ENCODE assay signal across 8 cellular contexts in the genomic region with DNA sequence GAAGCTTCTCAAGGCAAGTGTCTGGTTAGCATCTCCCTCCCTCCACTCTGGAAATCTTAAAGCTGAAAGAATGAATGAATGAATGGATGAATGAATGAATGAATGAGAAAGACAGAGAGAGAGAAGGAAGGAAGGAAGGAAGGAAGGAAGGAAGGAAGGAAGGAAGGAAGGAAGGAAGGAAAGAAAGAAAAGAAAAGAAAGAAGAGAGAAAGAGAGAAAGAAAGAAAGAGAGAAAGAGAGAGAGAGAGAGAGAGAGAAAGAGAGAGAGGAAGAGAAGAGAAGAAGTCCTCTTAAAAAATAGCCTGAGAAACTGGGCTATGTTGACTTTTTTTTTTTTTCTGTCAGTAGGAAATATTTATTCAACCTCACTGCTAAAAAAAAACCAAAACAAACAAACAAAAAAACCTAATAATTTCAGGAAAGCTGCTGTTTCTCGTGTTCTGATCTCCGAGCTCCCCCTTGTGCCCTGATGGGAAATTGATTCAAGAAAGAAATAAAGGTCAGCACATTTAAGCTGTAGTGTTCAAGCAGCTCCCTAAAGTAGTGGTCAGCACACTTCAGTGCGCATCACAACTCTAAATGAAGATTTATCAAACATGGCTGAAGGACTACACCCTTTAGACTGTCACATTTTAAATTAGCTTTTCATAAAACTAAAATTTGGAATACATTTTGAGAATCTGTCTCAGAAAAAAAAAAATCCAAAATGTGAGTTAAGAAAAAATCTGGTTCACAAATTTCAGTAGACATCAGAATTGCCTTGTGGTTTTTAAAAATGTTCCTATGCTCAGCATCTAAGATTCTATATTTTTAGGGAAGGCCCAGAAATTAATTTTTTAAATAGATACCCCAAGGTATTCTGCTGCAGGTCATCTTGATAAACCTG.
DNase-seq lines count a peak whose midpoint lies in the region; ATAC-seq and TF ChIP-seq lines count a peak whose summit lies in the region.

No MANE protein-coding gene starts in this region.

- no peaks in the 10 kb centered on the region for H3K27me3 ChIP-seq in Peyer's patch
- no peaks in the 10 kb centered on the region for H3K27me3 ChIP-seq in thyroid gland
- H3K27me3 ChIP-seq in vagina = no peaks in the 10 kb centered on the region

- intact Hi-C loops in thyroid gland (cut with DNase I) (no loop called here), vagina (cut with DNase I) (no loop called here)

- peak; percentile 3 for DNase-seq in activated naive CD8-positive, alpha-beta T cell treated with anti-CD3 and anti-CD28 coated beads, Interleukin-2, amount 50 U/mL, for 24 hours
- DNase-seq in activated naive CD8-positive, alpha-beta T cell treated with anti-CD3 and anti-CD28 coated beads for 36 hours = no peak
- DNase-seq in Peyer's patch (no peak), foreskin melanocyte (peak; percentile 18), thyroid gland (peak; percentile 9 to 23), vagina (ENCODE audit: extremely low spot score in 2 of 2) (no peak)

- H3K9me3 ChIP-seq in Peyer's patch = no peaks in the 10 kb centered on the region
- H3K9me3 ChIP-seq in thyroid gland = no peaks in the 10 kb centered on the region
- H3K9me3 ChIP-seq in vagina = no peaks in the 10 kb centered on the region

- H3K4me3 ChIP-seq in Peyer's patch = no peak overlapping the region
- no peak overlapping the region for H3K4me3 ChIP-seq in thyroid gland (replicated peaks in 1 of 3)
- H3K4me3 ChIP-seq in vagina = no peak overlapping the region

- no peaks in the 10 kb centered on the region for H3K36me3 Mint-ChIP-seq in activated naive CD8-positive, alpha-beta T cell treated with anti-CD3 and anti-CD28 coated beads, Interleukin-2, amount 50 U/mL, for 24 hours (ENCODE audit: low read depth)
- H3K36me3 Mint-ChIP-seq in activated naive CD8-positive, alpha-beta T cell treated with anti-CD3 and anti-CD28 coated beads for 36 hours = no peaks in the 10 kb centered on the region

- no peak overlapping the region for H3K4me3 Mint-ChIP-seq in activated naive CD8-positive, alpha-beta T cell treated with anti-CD3 and anti-CD28 coated beads, Interleukin-2, amount 50 U/mL, for 24 hours
- no peak overlapping the region for H3K4me3 Mint-ChIP-seq in activated naive CD8-positive, alpha-beta T cell treated with anti-CD3 and anti-CD28 coated beads for 36 hours

- H3K4me1 Mint-ChIP-seq in activated naive CD8-positive, alpha-beta T cell treated with anti-CD3 and anti-CD28 coated beads, Interleukin-2, amount 50 U/mL, for 24 hours = no peaks in the 10 kb centered on the region
- no peaks in the 10 kb centered on the region for H3K4me1 Mint-ChIP-seq in activated naive CD8-positive, alpha-beta T cell treated with anti-CD3 and anti-CD28 coated beads for 36 hours

- no peaks in the 10 kb centered on the region for H3K9me3 Mint-ChIP-seq in activated naive CD8-positive, alpha-beta T cell treated with anti-CD3 and anti-CD28 coated beads, Interleukin-2, amount 50 U/mL, for 24 hours
- H3K9me3 Mint-ChIP-seq in activated naive CD8-positive, alpha-beta T cell treated with anti-CD3 and anti-CD28 coated beads for 36 hours = no peaks in the 10 kb centered on the region

- no peak for TF ChIP-seq POLR2A in Peyer's patch (IDR thresholded peaks at IDR 0.05)
- no peak for TF ChIP-seq POLR2A in thyroid gland (IDR thresholded peaks at IDR 0.05)
- no peak for TF ChIP-seq POLR2A in vagina (IDR thresholded peaks at IDR 0.05)

- H3K36me3 ChIP-seq in Peyer's patch = no peaks in the 10 kb centered on the region
- no peaks in the 10 kb centered on the region for H3K36me3 ChIP-seq in thyroid gland
- no peaks in the 10 kb centered on the region for H3K36me3 ChIP-seq in vagina

- no peak overlapping the region for H3K27ac Mint-ChIP-seq in activated naive CD8-positive, alpha-beta T cell treated with anti-CD3 and anti-CD28 coated beads, Interleukin-2, amount 50 U/mL, for 24 hours
- H3K27ac Mint-ChIP-seq in activated naive CD8-positive, alpha-beta T cell treated with anti-CD3 and anti-CD28 coated beads for 36 hours = no peak overlapping the region

- H3K4me1 ChIP-seq in Peyer's patch (no peaks in the 10 kb centered on the region), thyroid gland (no peaks in the 10 kb centered on the region), vagina (no peaks in the 10 kb centered on the region)

- no peak overlapping the region for H3K27ac ChIP-seq in Peyer's patch
- no peak overlapping the region for H3K27ac ChIP-seq in thyroid gland
- no peak overlapping the region for H3K27ac ChIP-seq in vagina

- ATAC-seq in activated naive CD8-positive, alpha-beta T cell treated with anti-CD3 and anti-CD28 coated beads, Interleukin-2, amount 50 U/mL, for 24 hours = no peak
- ATAC-seq in HG02798 (IDR thresholded peaks at IDR 0.05; ENCODE audit: poor library complexity, unreplicated experiment) = peak; percentile 48
- ATAC-seq in HG03571 (IDR thresholded peaks at IDR 0.05; ENCODE audit: unreplicated experiment) = no peak

- H3K27me3 Mint-ChIP-seq in activated naive CD8-positive, alpha-beta T cell treated with anti-CD3 and anti-CD28 coated beads, Interleukin-2, amount 50 U/mL, for 24 hours = no peaks in the 10 kb centered on the region
- peaks cover 12% of the 10 kb centered on the region for H3K27me3 Mint-ChIP-seq in activated naive CD8-positive, alpha-beta T cell treated with anti-CD3 and anti-CD28 coated beads for 36 hours

- peak in 4 of 6 experiments; percentile 37 to 62 (median 54) for TF ChIP-seq CTCF in Peyer's patch (IDR thresholded peaks at IDR 0.05)
- TF ChIP-seq CTCF in thyroid gland (IDR thresholded peaks at IDR 0.05) = peak in 4 of 6 experiments; percentile 24 to 71 (median 56)
- TF ChIP-seq CTCF in vagina (IDR thresholded peaks at IDR 0.05) = no peak

- WGBS in thyroid gland, 2 donors = 30 to 32% methylated on average over 3 of the region's 3 CpGs

Comparison
In these comparisons a context has a peak if more than half of its experiments do, and no peak if none do; other contexts are left out.
1. DNase-seq: peak in activated naive CD8-positive, alpha-beta T cell treated with anti-CD3 and anti-CD28 coated beads, Interleukin-2, amount 50 U/mL, for 24 hours (single experiment), foreskin melanocyte (single experiment) and thyroid gland (2 of 2); none in activated naive CD8-positive, alpha-beta T cell treated with anti-CD3 and anti-CD28 coated beads for 36 hours (single experiment), Peyer's patch (0 of 3) and vagina (0 of 2).
2. CTCF ChIP-seq: peak in Peyer's patch (4 of 6) and thyroid gland (4 of 6); none in vagina (0 of 3).